8 cellular contexts compared by ENCODE assay signal in the genomic region with DNA sequence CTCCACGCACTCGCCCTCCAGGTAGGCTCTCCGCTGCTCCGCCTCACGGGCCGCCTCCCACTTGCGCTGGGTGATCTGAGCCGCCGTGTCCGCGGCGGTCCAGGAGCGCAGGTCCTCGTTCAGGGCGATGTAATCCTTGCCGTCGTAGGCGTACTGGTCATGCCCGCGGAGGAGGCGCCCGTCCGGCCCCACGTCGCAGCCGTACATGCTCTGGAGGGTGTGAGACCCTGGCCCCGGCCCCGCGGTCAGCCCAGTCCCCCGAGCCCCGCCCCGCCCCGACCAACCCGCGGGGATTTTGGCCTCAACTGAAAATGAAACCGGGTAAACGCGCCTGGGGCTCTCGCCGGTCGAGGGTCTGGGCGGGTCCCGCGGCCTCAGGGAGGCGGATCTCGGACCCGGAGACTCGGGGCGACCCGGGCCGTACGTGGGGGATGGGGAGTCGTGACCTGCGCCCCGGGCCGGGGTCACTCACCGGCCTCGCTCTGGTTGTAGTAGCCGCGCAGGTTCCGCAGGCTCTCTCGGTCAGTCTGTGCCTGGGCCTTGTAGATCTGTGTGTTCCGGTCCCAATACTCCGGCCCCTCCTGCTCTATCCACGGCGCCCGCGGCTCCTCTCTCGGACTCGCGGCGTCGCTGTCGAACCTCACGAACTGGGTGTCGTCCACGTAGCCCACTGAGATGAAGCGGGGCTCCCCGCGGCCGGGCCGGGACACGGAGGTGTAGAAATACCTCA. TPM values are rescaled to one million over a fixed set of nuclear protein-coding genes. Genes with fewer than 3 reads are reported as not detected.
DNase-seq lines count a peak whose midpoint lies in the region; ATAC-seq, FAIRE-seq and TF ChIP-seq lines count a peak whose summit lies in the region.

No MANE protein-coding gene starts in this region.

- peaks cover 13% of the 10 kb centered on the region for H3K36me3 Mint-ChIP-seq in brain
- H3K36me3 Mint-ChIP-seq in stimulated activated naive B cell treated with anti-CD40 and anti-IgM and Interleukin-4, amounts not matched to agents 10 μg/mL and 1 μg/mL and 100 μg/mL, for 72 hours: peaks cover 53 to 61% of the 10 kb centered on the region in 2 donors

- peaks cover 86% of the 10 kb centered on the region for H3K27me3 Mint-ChIP-seq in brain
- no peaks in the 10 kb centered on the region for H3K27me3 Mint-ChIP-seq in stimulated activated naive B cell treated with anti-CD40 and anti-IgM and Interleukin-4, amounts not matched to agents 10 μg/mL and 1 μg/mL and 100 μg/mL, for 72 hours

- FAIRE-seq in urothelium cell line (lab: Jason Lieb, UNC): no peak

- DNase-seq in AG08396 (ENCODE audit: low spot score) (peak; percentile 24), GM20000 (ENCODE audit: low spot score) (peak; percentile 58), RPMI8226 (peak; percentile 69), left kidney (ENCODE audit: low read depth, low spot score) (peak; percentile 72), urothelium cell line (ENCODE audit: low spot score) (no peak)
- peak; percentile 51 for DNase-seq in stimulated activated naive B cell treated with anti-CD40 and anti-IgM and Interleukin-4, amounts not matched to agents 10 μg/mL and 1 μg/mL and 100 μg/mL, for 72 hours

- no peak for TF ChIP-seq CTCF in GM20000 (IDR thresholded peaks at IDR 0.05; ENCODE audit: extremely low read depth, missing control alignments)
- no peak for TF ChIP-seq CTCF in brain (conservative IDR thresholded peaks at IDR 0.05)

- no peak overlapping the region for H3K27ac Mint-ChIP-seq in brain
- peak overlapping the region; percentile 100 for H3K27ac Mint-ChIP-seq in stimulated activated naive B cell treated with anti-CD40 and anti-IgM and Interleukin-4, amounts not matched to agents 10 μg/mL and 1 μg/mL and 100 μg/mL, for 72 hours

- peak; percentile 23 to 24 for ATAC-seq in stimulated activated naive B cell treated with anti-CD40 and anti-IgM and Interleukin-4, amounts not matched to agents 10 μg/mL and 1 μg/mL and 100 μg/mL, for 72 hours (replicated peaks)
- ATAC-seq in GM18861 (IDR thresholded peaks at IDR 0.05; ENCODE audit: unreplicated experiment): no peak

- peaks cover 16% of the 10 kb centered on the region for H3K4me1 Mint-ChIP-seq in brain
- peaks cover 42 to 73% of the 10 kb centered on the region in 2 donors for H3K4me1 Mint-ChIP-seq in stimulated activated naive B cell treated with anti-CD40 and anti-IgM and Interleukin-4, amounts not matched to agents 10 μg/mL and 1 μg/mL and 100 μg/mL, for 72 hours

- H3K9me3 Mint-ChIP-seq in brain: peaks cover 0 to 15% (median 10%) of the 10 kb centered on the region in 5 experiments
- H3K9me3 Mint-ChIP-seq in stimulated activated naive B cell treated with anti-CD40 and anti-IgM and Interleukin-4, amounts not matched to agents 10 μg/mL and 1 μg/mL and 100 μg/mL, for 72 hours: peaks cover 3 to 4% of the 10 kb centered on the region in 2 donors

- H3K4me3 Mint-ChIP-seq in brain: peak overlapping the region; percentile 86 to 90 (median 88)
- peak overlapping the region; percentile 93 to 97 for H3K4me3 Mint-ChIP-seq in stimulated activated naive B cell treated with anti-CD40 and anti-IgM and Interleukin-4, amounts not matched to agents 10 μg/mL and 1 μg/mL and 100 μg/mL, for 72 hours

RNA-seq across cellular contexts. Expression of a gene that starts 0.6 kb away (rescaled TPM):
- polyA plus RNA-seq in brain (ENCODE audit: insufficient read depth, low read depth, low replicate concordance): 404 TPM

RNA-seq across cellular contexts. Expression of a gene that starts 47.0 kb away (rescaled TPM):
- 3.0 TPM for polyA plus RNA-seq in brain (ENCODE audit: insufficient read depth, low read depth, low replicate concordance)
